In the genomic region with DNA sequence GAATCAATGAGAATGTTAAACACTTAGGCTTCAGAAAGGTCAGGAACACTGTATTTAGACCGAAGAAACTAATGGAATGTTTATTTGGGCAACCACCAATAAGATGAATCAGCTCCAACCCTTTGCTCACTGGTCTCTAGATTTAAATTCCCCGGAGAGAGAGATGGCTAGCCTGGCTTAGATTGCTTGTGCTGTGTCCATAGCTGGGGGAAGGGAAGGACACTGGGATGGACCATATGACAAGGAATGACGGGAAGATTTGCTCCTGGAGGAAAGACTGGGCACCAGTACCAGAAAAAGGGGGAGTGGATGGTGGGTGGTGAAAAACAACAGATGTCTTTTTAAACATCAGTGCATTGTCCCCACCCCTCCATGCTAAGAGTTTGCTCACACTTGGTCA, we compare ENCODE assay signal across 1 cellular context.
TF ChIP-seq lines count a peak whose summit lies in the region.

No MANE protein-coding gene starts in this region.

TF ChIP-seq in SK-N-SH, 30 proteins besides CTCF, POLR2A, EP300 and RAD21 (continued from another document):
- TF ChIP-seq, protein P1, sequence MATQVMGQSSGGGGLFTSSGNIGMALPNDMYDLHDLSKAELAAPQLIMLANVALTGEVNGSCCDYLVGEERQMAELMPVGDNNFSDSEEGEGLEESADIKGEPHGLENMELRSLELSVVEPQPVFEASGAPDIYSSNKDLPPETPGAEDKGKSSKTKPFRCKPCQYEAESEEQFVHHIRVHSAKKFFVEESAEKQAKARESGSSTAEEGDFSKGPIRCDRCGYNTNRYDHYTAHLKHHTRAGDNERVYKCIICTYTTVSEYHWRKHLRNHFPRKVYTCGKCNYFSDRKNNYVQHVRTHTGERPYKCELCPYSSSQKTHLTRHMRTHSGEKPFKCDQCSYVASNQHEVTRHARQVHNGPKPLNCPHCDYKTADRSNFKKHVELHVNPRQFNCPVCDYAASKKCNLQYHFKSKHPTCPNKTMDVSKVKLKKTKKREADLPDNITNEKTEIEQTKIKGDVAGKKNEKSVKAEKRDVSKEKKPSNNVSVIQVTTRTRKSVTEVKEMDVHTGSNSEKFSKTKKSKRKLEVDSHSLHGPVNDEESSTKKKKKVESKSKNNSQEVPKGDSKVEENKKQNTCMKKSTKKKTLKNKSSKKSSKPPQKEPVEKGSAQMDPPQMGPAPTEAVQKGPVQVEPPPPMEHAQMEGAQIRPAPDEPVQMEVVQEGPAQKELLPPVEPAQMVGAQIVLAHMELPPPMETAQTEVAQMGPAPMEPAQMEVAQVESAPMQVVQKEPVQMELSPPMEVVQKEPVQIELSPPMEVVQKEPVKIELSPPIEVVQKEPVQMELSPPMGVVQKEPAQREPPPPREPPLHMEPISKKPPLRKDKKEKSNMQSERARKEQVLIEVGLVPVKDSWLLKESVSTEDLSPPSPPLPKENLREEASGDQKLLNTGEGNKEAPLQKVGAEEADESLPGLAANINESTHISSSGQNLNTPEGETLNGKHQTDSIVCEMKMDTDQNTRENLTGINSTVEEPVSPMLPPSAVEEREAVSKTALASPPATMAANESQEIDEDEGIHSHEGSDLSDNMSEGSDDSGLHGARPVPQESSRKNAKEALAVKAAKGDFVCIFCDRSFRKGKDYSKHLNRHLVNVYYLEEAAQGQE (IDR thresholded peaks at IDR 0.05; ENCODE audit: low read depth, low read length), result no peak
